20 cellular contexts compared by ENCODE assay signal in the genomic region with DNA sequence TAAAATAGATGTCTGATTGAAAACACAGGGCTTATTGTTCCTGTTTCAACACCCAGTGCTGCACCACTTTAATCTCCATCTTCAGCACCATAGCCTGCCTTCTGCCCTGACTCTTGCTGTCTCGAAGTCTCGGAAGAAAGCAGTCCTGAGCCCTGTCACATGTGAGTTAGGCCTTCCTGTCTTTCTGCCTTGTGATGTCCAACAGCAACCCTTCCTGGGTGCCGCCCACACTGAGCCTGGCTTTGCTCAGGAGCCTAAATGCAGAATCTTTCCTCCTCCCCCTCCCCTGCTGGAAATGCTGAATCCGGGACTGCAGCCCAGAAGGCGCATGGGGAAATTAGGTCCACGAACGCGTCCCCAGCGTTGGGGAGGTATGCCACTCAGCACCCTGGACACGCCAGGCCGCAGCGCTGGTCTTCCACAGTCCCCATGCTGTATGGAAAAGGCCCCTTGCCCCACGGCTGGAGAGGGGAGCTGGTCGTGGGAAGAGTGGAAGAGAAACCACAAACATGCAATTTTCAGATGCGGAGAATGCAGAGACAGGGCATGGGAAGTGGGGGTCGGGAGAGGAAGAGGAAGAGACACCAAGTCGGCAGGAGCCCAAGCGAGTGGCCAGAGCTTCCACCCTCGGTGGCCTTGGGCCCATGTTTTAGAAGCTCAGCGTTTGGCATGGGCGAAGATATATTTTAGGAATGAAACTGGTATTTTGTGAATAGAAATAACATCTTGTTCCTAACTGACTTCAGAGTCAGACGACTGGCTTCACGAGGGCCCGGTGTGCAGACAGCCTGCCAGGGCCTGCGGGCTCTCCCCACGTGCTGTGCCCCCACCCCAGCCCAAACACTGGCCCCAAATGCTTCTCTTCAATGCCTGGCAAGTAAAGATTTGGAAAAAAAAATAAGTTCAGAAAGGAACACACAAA.
"Had no signal": no experiment of that assay in that cellular context is flagged by ENCODE, and none has a peak within 500 bp of the region (broad histone marks: within the 10 kb centered on the region; RNA-seq: fewer than 3 reads in every experiment).

No MANE protein-coding gene starts in this region.

- H3K4me3 ChIP-seq: adrenal gland, colonic mucosa, esophagus squamous epithelium, suprapubic skin had no signal

- H3K4me1 Mint-ChIP-seq: activated CD4-positive, alpha-beta T cell treated with anti-CD3 and anti-CD28 coated beads for 36 hours; activated CD8-positive, alpha-beta memory T cell treated with anti-CD3 and anti-CD28 coated beads, Interleukin-2, amount 10 ng/mL, durations not matched to agents 7 days and 5 days; activated naive CD4-positive, alpha-beta T cell treated with anti-CD3 and anti-CD28 coated beads, Interleukin-2, amount 50 U/mL, for 24 hours; naive B cell had no signal

- H3K9me3 ChIP-seq: adrenal gland, colonic mucosa, esophagus squamous epithelium, neutrophil, suprapubic skin had no signal

- H3K36me3 ChIP-seq: adrenal gland, colonic mucosa, esophagus squamous epithelium, neutrophil, suprapubic skin had no signal

- H3K36me3 Mint-ChIP-seq: activated CD4-positive, alpha-beta memory T cell treated with anti-CD3 and anti-CD28 coated beads for 36 hours; activated CD8-positive, alpha-beta memory T cell treated with anti-CD3 and anti-CD28 coated beads, Interleukin-2, amount 10 ng/mL, durations not matched to agents 7 days and 5 days had no signal

- H3K4me3 Mint-ChIP-seq: activated CD4-positive, alpha-beta memory T cell treated with anti-CD3 and anti-CD28 coated beads for 36 hours; activated CD4-positive, alpha-beta T cell treated with anti-CD3 and anti-CD28 coated beads for 36 hours; activated CD8-positive, alpha-beta memory T cell treated with anti-CD3 and anti-CD28 coated beads, Interleukin-2, amount 10 ng/mL, durations not matched to agents 7 days and 5 days; activated naive CD4-positive, alpha-beta T cell treated with anti-CD3 and anti-CD28 coated beads, Interleukin-2, amount 50 U/mL, for 24 hours; activated T-cell treated with anti-CD3 and anti-CD28 coated beads, Interleukin-2, amount 50 U/mL, for 24 hours; brain had no signal

- H3K4me1 ChIP-seq: adrenal gland, colonic mucosa, esophagus squamous epithelium, suprapubic skin had no signal

- H3K9me3 Mint-ChIP-seq: activated T-cell treated with anti-CD3 and anti-CD28 coated beads, Interleukin-2, amount 50 U/mL, for 24 hours had no signal

- H3K27ac ChIP-seq: adrenal gland, colonic mucosa, esophagus squamous epithelium, neutrophil, suprapubic skin, VCaP had no signal

- H3K27me3 ChIP-seq: adrenal gland, colonic mucosa, neutrophil, suprapubic skin had no signal

- H3K27me3 Mint-ChIP-seq: activated CD4-positive, alpha-beta T cell treated with anti-CD3 and anti-CD28 coated beads for 36 hours; activated CD8-positive, alpha-beta memory T cell treated with anti-CD3 and anti-CD28 coated beads, Interleukin-2, amount 10 ng/mL, durations not matched to agents 7 days and 5 days; activated naive CD4-positive, alpha-beta T cell treated with anti-CD3 and anti-CD28 coated beads, Interleukin-2, amount 50 U/mL, for 24 hours had no signal

- ATAC-seq: activated CD4-positive, alpha-beta T cell treated with anti-CD3 and anti-CD28 coated beads for 36 hours; activated CD8-positive, alpha-beta memory T cell treated with anti-CD3 and anti-CD28 coated beads, Interleukin-2, amount 10 ng/mL, durations not matched to agents 7 days and 5 days had no signal

- H3K27ac Mint-ChIP-seq: activated CD4-positive, alpha-beta memory T cell treated with anti-CD3 and anti-CD28 coated beads for 36 hours; activated CD4-positive, alpha-beta T cell treated with anti-CD3 and anti-CD28 coated beads for 36 hours; activated CD8-positive, alpha-beta memory T cell treated with anti-CD3 and anti-CD28 coated beads, Interleukin-2, amount 10 ng/mL, durations not matched to agents 7 days and 5 days; activated naive CD4-positive, alpha-beta T cell treated with anti-CD3 and anti-CD28 coated beads, Interleukin-2, amount 50 U/mL, for 24 hours; activated T-cell treated with anti-CD3 and anti-CD28 coated beads, Interleukin-2, amount 50 U/mL, for 24 hours had no signal

- DNase-seq: activated CD4-positive, alpha-beta memory T cell treated with anti-CD3 and anti-CD28 coated beads for 36 hours; activated CD4-positive, alpha-beta T cell treated with anti-CD3 and anti-CD28 coated beads for 36 hours; activated CD8-positive, alpha-beta memory T cell treated with anti-CD3 and anti-CD28 coated beads, Interleukin-2, amount 10 ng/mL, durations not matched to agents 7 days and 5 days; activated T-cell treated with anti-CD3 and anti-CD28 coated beads, Interleukin-2, amount 50 U/mL, for 24 hours; central memory CD4-positive, alpha-beta T cell; colonic mucosa; esophagus squamous epithelium; kidney glomerular epithelial cell; naive B cell; retina; small intestine; stimulated activated CD4-positive, alpha-beta T cell treated with anti-CD3 and anti-CD28 coated beads, Interleukin-4, amount 100 ng/mL, for 4 hours; stimulated activated CD8-positive, alpha-beta memory T cell treated with anti-CD3 and anti-CD28 coated beads, Interleukin-4, amount 100 ng/mL, for 48 hours; stimulated activated naive CD4-positive, alpha-beta T cell treated with Interleukin-2 at 50 U/mL for 16 hours had no signal
